21 cellular contexts compared by ENCODE assay signal in the genomic region with DNA sequence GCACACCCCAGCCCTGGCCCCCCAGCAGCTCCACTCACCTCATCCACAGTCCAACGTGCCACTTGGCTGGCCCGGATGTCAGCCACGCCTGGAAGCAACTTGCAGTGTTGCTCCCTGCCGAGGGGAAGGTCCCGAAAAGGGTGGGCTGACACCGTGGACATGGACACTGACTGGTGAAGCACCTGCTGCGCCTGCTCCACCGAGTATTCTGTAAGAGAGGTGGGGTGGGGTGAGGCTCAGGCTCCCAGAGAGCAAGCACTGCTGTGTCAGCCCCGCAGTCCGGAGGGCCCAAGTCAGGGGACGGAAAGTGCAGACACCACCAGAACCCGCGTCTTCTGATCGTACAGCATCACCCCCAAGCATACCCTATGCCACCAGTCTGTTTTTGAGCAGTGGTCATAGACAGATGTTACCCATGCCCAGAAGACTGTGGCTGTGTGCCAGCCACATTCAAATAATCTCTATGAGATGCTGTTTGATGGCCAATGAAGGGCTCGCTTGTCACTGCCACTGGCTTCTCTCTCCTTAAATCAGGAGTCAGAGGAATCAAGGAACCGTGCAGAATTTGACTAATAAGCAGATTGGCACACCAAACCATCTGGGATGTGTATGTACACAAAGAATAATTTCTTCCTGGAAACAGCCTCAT.
"Had no signal": no experiment of that assay in that cellular context is flagged by ENCODE, and none has a peak within 500 bp of the region (broad histone marks: within the 10 kb centered on the region; RNA-seq: fewer than 3 reads in every experiment).

No MANE protein-coding gene starts in this region.

- H3K9me3 Mint-ChIP-seq: activated CD8-positive, alpha-beta T cell treated with anti-CD3 and anti-CD28 coated beads for 36 hours; activated naive CD8-positive, alpha-beta T cell treated with anti-CD3 and anti-CD28 coated beads, Interleukin-2, amount 10 ng/mL, durations not matched to agents 7 days and 5 days; activated T-helper 17 cell treated with anti-CD3 and anti-CD28 coated beads, Interleukin-2, amount 50 U/mL, for 72 hours; brain; memory B cell; natural killer cell had no signal

- H3K27ac Mint-ChIP-seq: activated CD8-positive, alpha-beta T cell treated with anti-CD3 and anti-CD28 coated beads for 36 hours; activated T-helper 17 cell treated with anti-CD3 and anti-CD28 coated beads, Interleukin-2, amount 50 U/mL, for 72 hours; memory B cell; natural killer cell had no signal

- DNase-seq: activated CD4-positive, CD25-positive, alpha-beta regulatory T cell; activated naive CD8-positive, alpha-beta T cell treated with anti-CD3 and anti-CD28 coated beads, Interleukin-2, amount 10 ng/mL, durations not matched to agents 7 days and 5 days; activated T-cell treated with anti-CD3 and anti-CD28 coated beads, Interleukin-2, amount 50 U/mL, for 1 hour; central memory CD4-positive, alpha-beta T cell; colonic mucosa; erythroblast; kidney; left lung; natural killer cell; right cardiac atrium; stimulated activated CD4-positive, alpha-beta T cell treated with anti-CD3 and anti-CD28 coated beads, Interleukin-4, amount 100 ng/mL, for 1 hour; T-helper 1 cell; T-helper 9 cell; upper lobe of left lung had no signal

- H3K4me1 Mint-ChIP-seq: activated T-helper 17 cell treated with anti-CD3 and anti-CD28 coated beads, Interleukin-2, amount 50 U/mL, for 72 hours had no signal

- H3K36me3 ChIP-seq: colonic mucosa, left lung, prostate gland, thoracic aorta, upper lobe of left lung had no signal

- H3K4me3 ChIP-seq: colonic mucosa, left lung, prostate gland, smooth muscle cell, thoracic aorta, upper lobe of left lung had no signal

- H3K9me3 ChIP-seq: colonic mucosa, left lung, prostate gland, thoracic aorta, upper lobe of left lung had no signal

- H3K27me3 ChIP-seq: colonic mucosa, left lung, upper lobe of left lung had no signal

- H3K27me3 Mint-ChIP-seq: activated CD8-positive, alpha-beta T cell treated with anti-CD3 and anti-CD28 coated beads for 36 hours; activated naive CD8-positive, alpha-beta T cell treated with anti-CD3 and anti-CD28 coated beads, Interleukin-2, amount 10 ng/mL, durations not matched to agents 7 days and 5 days had no signal

- H3K4me3 Mint-ChIP-seq: activated CD8-positive, alpha-beta T cell treated with anti-CD3 and anti-CD28 coated beads for 36 hours; activated naive CD8-positive, alpha-beta T cell treated with anti-CD3 and anti-CD28 coated beads, Interleukin-2, amount 10 ng/mL, durations not matched to agents 7 days and 5 days; activated T-helper 17 cell treated with anti-CD3 and anti-CD28 coated beads, Interleukin-2, amount 50 U/mL, for 72 hours; brain; memory B cell; natural killer cell had no signal

- ATAC-seq: activated T-helper 17 cell treated with anti-CD3 and anti-CD28 coated beads, Interleukin-2, amount 50 U/mL, for 72 hours; left lung; natural killer cell; right cardiac atrium had no signal

- H3K27ac ChIP-seq: colonic mucosa, left lung, prostate gland, thoracic aorta, upper lobe of left lung had no signal

- H3K4me1 ChIP-seq: colonic mucosa, left lung, prostate gland, upper lobe of left lung had no signal

- H3K36me3 Mint-ChIP-seq: activated naive CD8-positive, alpha-beta T cell treated with anti-CD3 and anti-CD28 coated beads, Interleukin-2, amount 10 ng/mL, durations not matched to agents 7 days and 5 days; brain; memory B cell; natural killer cell had no signal
